Comparison of ENCODE assay signal across 15 cellular contexts in genomic region chr2:233162770-233163169, GRCh38.
DNase-seq lines count a peak whose midpoint lies in the region; TF ChIP-seq lines count a peak whose summit lies in the region.
"Had no signal": no experiment of that assay in that cellular context is flagged by ENCODE, and none has a peak within 500 bp of the region (broad histone marks: within the 10 kb centered on the region; RNA-seq: fewer than 3 reads in every experiment).

No MANE protein-coding gene starts in this region.

- H3K27me3 Mint-ChIP-seq in CD4-positive, alpha-beta memory T cell: no peaks in the 10 kb centered on the region
- H3K27me3 Mint-ChIP-seq: CD4-positive, CD25-positive, alpha-beta regulatory T cell had no signal

- no peak overlapping the region for H2BK5ac ChIP-seq in neuronal stem cell (ENCODE audit: low read length)

- H2BK15ac ChIP-seq in neuronal stem cell (ENCODE audit: low read length): peak overlapping the region; percentile 33

- H2BK120ac ChIP-seq in neuronal stem cell (ENCODE audit: low read depth, low read length): no peak overlapping the region

- no peak overlapping the region for H3K27ac ChIP-seq in CD4-positive, alpha-beta memory T cell (ENCODE audit: low read depth, low read length)
- H3K27ac ChIP-seq in HL-60 (replicated peaks): peak overlapping the region; percentile 35
- no peak overlapping the region for H3K27ac ChIP-seq in neuronal stem cell (replicated peaks; ENCODE audit: low read length)
- no peak overlapping the region for H3K27ac ChIP-seq in vagina
- H3K27ac ChIP-seq: GM23248 had no signal

- peak overlapping the region in 4 of 7 donors; percentile 19 to 69 (median 30) for H3K27ac Mint-ChIP-seq in CD4-positive, alpha-beta memory T cell

- no peaks in the 10 kb centered on the region for H3K9me3 Mint-ChIP-seq in CD4-positive, alpha-beta memory T cell
- H3K9me3 Mint-ChIP-seq: CD4-positive, CD25-positive, alpha-beta regulatory T cell had no signal

- H3K4me3 Mint-ChIP-seq in CD4-positive, alpha-beta memory T cell: no peak overlapping the region

- H3K36me3 Mint-ChIP-seq in CD4-positive, alpha-beta memory T cell: peaks cover 43 to 49% of the 10 kb centered on the region in 2 donors

- H2BK12ac ChIP-seq in neuronal stem cell (ENCODE audit: low read length): no peak overlapping the region

- H3K36me3 ChIP-seq in CD4-positive, alpha-beta memory T cell (ENCODE audit: insufficient read depth, low read length): peaks cover 73% of the 10 kb centered on the region
- H3K36me3 ChIP-seq in neuronal stem cell (replicated peaks in 1 of 2; ENCODE audit: control insufficient read depth in 2 of 2, insufficient read depth in 2 of 2, low read length in 2 of 2) (no peaks in the 10 kb centered on the region), vagina (no peaks in the 10 kb centered on the region)
- H3K36me3 ChIP-seq: BE2C, HAP-1 had no signal

- DNase-seq in CD4-positive, alpha-beta memory T cell: no peak
- DNase-seq in HL-60 (ENCODE audit: low read depth in 1 of 2, low spot score in 1 of 2): no peak
- no peak for DNase-seq in neuronal stem cell (ENCODE audit: low spot score)
- DNase-seq in stimulated activated CD8-positive, alpha-beta memory T cell treated with anti-CD3 and anti-CD28 coated beads, Interleukin-4, amount 100 ng/mL, for 48 hours: no peak
- no peak for DNase-seq in activated naive CD4-positive, alpha-beta T cell (lab: John Stamatoyannopoulos, UW)
- DNase-seq in vagina (ENCODE audit: extremely low spot score in 2 of 2): no peak
- DNase-seq: ACHN; BE2C; C1 segment of cervical spinal cord; CD4-positive, CD25-positive, alpha-beta regulatory T cell; DMS153; DMS79; GDM1; GM23248 had no signal

- POLR2A ChIA-PET in CD4-positive, alpha-beta memory T cell (lab: Charles Lee; ENCODE audit: partially characterized antibody): no interaction called here

- no peak overlapping the region for H2AFZ ChIP-seq in neuronal stem cell (ENCODE audit: low read length)
- H2AFZ ChIP-seq: GM23248 had no signal

- CTCF ChIA-PET in CD4-positive, alpha-beta memory T cell (lab: Charles Lee; ENCODE audit: partially characterized antibody): interaction anchor here (1.5 to 2.0 kb wide), 4 partner anchors 11 to 108 kb away, joined by 3 to 7 read pairs (median 5); partner anchors contain the start of gene ATG16L1

- TF ChIP-seq CTCF in HL-60 (IDR thresholded peaks at IDR 0.05; ENCODE audit: insufficient read depth, low read length) (no peak), vagina (IDR thresholded peaks at IDR 0.05) (no peak)

- H3K4me3 ChIP-seq in CD4-positive, alpha-beta memory T cell (ENCODE audit: low read length in 2 of 2): no peak overlapping the region
- H3K4me3 ChIP-seq in HL-60 (replicated peaks; ENCODE audit: insufficient read depth, low read length): no peak overlapping the region
- no peak overlapping the region for H3K4me3 ChIP-seq in neuronal stem cell (ENCODE audit: low read length in 2 of 2)
- no peak overlapping the region for H3K4me3 ChIP-seq in vagina
- H3K4me3 ChIP-seq: GM23248, HAP-1 had no signal

- no CpG with 5 or more reads among the region's 8 CpGs for WGBS in neuronal stem cell (ENCODE audit: extremely low coverage in 2 of 2, insufficient read length in 2 of 2, insufficient replicate concordance in 1 of 2), 2 donors

- no peak overlapping the region for H4K8ac ChIP-seq in neuronal stem cell (ENCODE audit: low read depth, low read length)

- H3K27me3 ChIP-seq in CD4-positive, alpha-beta memory T cell (ENCODE audit: insufficient read depth, low read length): no peaks in the 10 kb centered on the region
- H3K27me3 ChIP-seq in HL-60 (ENCODE audit: insufficient read depth, poor library complexity, severe bottlenecking): no peaks in the 10 kb centered on the region
- H3K27me3 ChIP-seq in neuronal stem cell (ENCODE audit: control insufficient read depth in 3 of 3, insufficient read depth in 3 of 3, low read depth in 1 of 3, low read length in 3 of 3): no peaks in the 10 kb centered on the region
- H3K27me3 ChIP-seq in vagina: no peaks in the 10 kb centered on the region
- H3K27me3 ChIP-seq: BE2C had no signal

- no peak overlapping the region for H3K23ac ChIP-seq in neuronal stem cell (ENCODE audit: low read depth, low read length, poor library complexity)

- no peak overlapping the region for H2AK5ac ChIP-seq in neuronal stem cell (ENCODE audit: low read depth, low read length)

- peaks cover 33% of the 10 kb centered on the region for H3K4me1 ChIP-seq in CD4-positive, alpha-beta memory T cell (ENCODE audit: insufficient read depth, low read length)
- H3K4me1 ChIP-seq in neuronal stem cell (ENCODE audit: control insufficient read depth in 2 of 2, insufficient read depth in 1 of 2, low read depth in 1 of 2, low read length in 2 of 2) (peaks cover 0 to 4% of the 10 kb centered on the region in 2 donors), vagina (peaks cover 13% of the 10 kb centered on the region)
- H3K4me1 ChIP-seq: BE2C, HAP-1 had no signal

- no peak overlapping the region for H3K9ac ChIP-seq in neuronal stem cell (ENCODE audit: low read depth, low read length, poor library complexity)
- H3K9ac ChIP-seq: GM23248 had no signal

- H3K14ac ChIP-seq in neuronal stem cell (ENCODE audit: low read length): no peak overlapping the region

- no peak overlapping the region for H3K4ac ChIP-seq in neuronal stem cell (ENCODE audit: low read length)

- H3K4me1 Mint-ChIP-seq in CD4-positive, alpha-beta memory T cell: peaks cover 0 to 14% (median 7%) of the 10 kb centered on the region in 4 donors

- H3K9me3 ChIP-seq in CD4-positive, alpha-beta memory T cell (ENCODE audit: control insufficient read depth in 1 of 2, low read length in 2 of 2): no peaks in the 10 kb centered on the region
- no peaks in the 10 kb centered on the region for H3K9me3 ChIP-seq in neuronal stem cell (replicated peaks in 1 of 2; ENCODE audit: control insufficient read depth in 2 of 2, insufficient read depth in 1 of 2, low read depth in 1 of 2, low read length in 2 of 2)
- no peaks in the 10 kb centered on the region for H3K9me3 ChIP-seq in vagina
- H3K9me3 ChIP-seq: BE2C, HAP-1 had no signal

- no peaks in the 10 kb centered on the region for H3K79me1 ChIP-seq in neuronal stem cell (ENCODE audit: low read depth, low read length)

- peak overlapping the region; percentile 57 for H4K91ac ChIP-seq in neuronal stem cell (ENCODE audit: low read depth, low read length, poor library complexity)

- no peak overlapping the region for H3K18ac ChIP-seq in neuronal stem cell (ENCODE audit: low read length)

- no peak for TF ChIP-seq POLR2A in vagina (IDR thresholded peaks at IDR 0.05)

- no peak overlapping the region for H3K4me2 ChIP-seq in neuronal stem cell (ENCODE audit: insufficient read depth, low read length, poor library complexity, severe bottlenecking)

- intact Hi-C loops in CD4-positive, alpha-beta memory T cell (cut with micrococcal nuclease): no loop called here
- intact Hi-C loops in vagina (cut with DNase I): no loop called here
